In genomic region chr11:14641801-14642200, GRCh38 we compare ENCODE assay signal across 22 cellular contexts. TPM values are rescaled to one million over a fixed set of nuclear protein-coding genes. Genes with fewer than 3 reads are reported as not detected.
A peak's percentile ranks its signal among the peaks of the same experiment; 100 is the strongest.
DNase-seq lines count a peak whose midpoint lies in the region; ATAC-seq and TF ChIP-seq lines count a peak whose summit lies in the region.
"Had no signal": no experiment of that assay in that cellular context is flagged by ENCODE, and none has a peak within 500 bp of the region (broad histone marks: within the 10 kb centered on the region; RNA-seq: fewer than 3 reads in every experiment).

No MANE protein-coding gene starts in this region.

- H3K27me3 ChIP-seq in sigmoid colon: no peaks in the 10 kb centered on the region
- H3K27me3 ChIP-seq: colonic mucosa, pancreas had no signal

- H3K27me3 Mint-ChIP-seq in activated T-cell treated with anti-CD3 and anti-CD28 coated beads, Interleukin-2, amount 50 U/mL, for 72 hours (ENCODE audit: low read depth): no peaks in the 10 kb centered on the region
- H3K27me3 Mint-ChIP-seq in brain: peaks cover 12% of the 10 kb centered on the region

- no peak for ATAC-seq in activated T-cell treated with anti-CD3 and anti-CD28 coated beads, Interleukin-2, amount 50 U/mL, for 72 hours (replicated peaks in 1 of 2)
- no peak for ATAC-seq in esophagus mucosa
- ATAC-seq: foreskin keratinocyte, GM12878, pancreas had no signal

- H3K4me1 ChIP-seq in sigmoid colon: peaks cover 0 to 62% (median 50%) of the 10 kb centered on the region in 4 donors
- H3K4me1 ChIP-seq: colonic mucosa, foreskin keratinocyte had no signal

- DNase-seq in activated T-cell treated with anti-CD3 and anti-CD28 coated beads, Interleukin-2, amount 50 U/mL, for 72 hours: no peak
- no peak for DNase-seq in activated T-cell treated with anti-CD3 and anti-CD28 coated beads for 4 hours
- no peak for DNase-seq in NB4 (ENCODE audit: low read depth)
- no peak for DNase-seq in sigmoid colon
- no peak for DNase-seq in AG20443 (ENCODE audit: low spot score)
- DNase-seq in Ammon's horn (ENCODE audit: low spot score): no peak
- DNase-seq: activated CD4-positive, CD25-positive, alpha-beta regulatory T cell treated with anti-CD3 and anti-CD28 coated beads, Interleukin-2, amount 50 U/mL, for 72 hours; Calu3; colonic mucosa; foreskin keratinocyte; HFFc6; MM.1S; NCI-H187 treated with DMSO at 0.1 percent for 48 hours; NCI-H446 treated with DMSO at 0.1 percent for 48 hours; pancreas; SHP77; stimulated activated CD4-positive, alpha-beta T cell treated with anti-CD3 and anti-CD28 coated beads, Interleukin-4, amount 100 ng/mL, for 24 hours had no signal

- peak overlapping the region; percentile 87 to 89 for H3K4me3 Mint-ChIP-seq in activated T-cell treated with anti-CD3 and anti-CD28 coated beads, Interleukin-2, amount 50 U/mL, for 72 hours
- peak overlapping the region in 4 of 5 experiments; percentile 14 to 56 (median 26) for H3K4me3 Mint-ChIP-seq in brain
- H3K4me3 Mint-ChIP-seq: HFFc6 had no signal

- H3K36me3 Mint-ChIP-seq in activated T-cell treated with anti-CD3 and anti-CD28 coated beads, Interleukin-2, amount 50 U/mL, for 72 hours (ENCODE audit: insufficient read depth in 2 of 2): peaks cover 19 to 32% of the 10 kb centered on the region in 2 donors
- H3K36me3 Mint-ChIP-seq in brain: no peaks in the 10 kb centered on the region

- intact Hi-C loops in sigmoid colon (cut with DNase I): loop anchor here (5.0 kb wide), 4 partner anchors 120 to 266 kb away; partner anchors contain the start of genes CYP2R1 and PSMA1

- H3K4me3 ChIP-seq in NB4 (ENCODE audit: low read depth, low read length): peak overlapping the region; percentile 75
- no peak overlapping the region for H3K4me3 ChIP-seq in sigmoid colon
- H3K4me3 ChIP-seq: colonic mucosa, GM12878, pancreas, skin epidermis had no signal

- 29 to 76% methylated on average over 4 of the region's 4 CpGs for WGBS in sigmoid colon, 2 donors

- no peak overlapping the region for H3K27ac Mint-ChIP-seq in activated T-cell treated with anti-CD3 and anti-CD28 coated beads, Interleukin-2, amount 50 U/mL, for 72 hours
- no peak overlapping the region for H3K27ac Mint-ChIP-seq in brain
- H3K27ac Mint-ChIP-seq: HFFc6 had no signal

- H3K9me3 Mint-ChIP-seq in activated T-cell treated with anti-CD3 and anti-CD28 coated beads, Interleukin-2, amount 50 U/mL, for 72 hours: peaks cover 0 to 2% of the 10 kb centered on the region in 2 donors
- no peaks in the 10 kb centered on the region for H3K9me3 Mint-ChIP-seq in brain
- H3K9me3 Mint-ChIP-seq: HFFc6 had no signal

- TF ChIP-seq CTCF in NB4 (IDR thresholded peaks at IDR 0.05; ENCODE audit: low read depth, low read length) (no peak), brain (conservative IDR thresholded peaks at IDR 0.05) (no peak), sigmoid colon (IDR thresholded peaks at IDR 0.05) (no peak)

- peak overlapping the region; percentile 88 to 98 (median 96) for H3K27ac ChIP-seq in sigmoid colon
- H3K27ac ChIP-seq: colonic mucosa, foreskin keratinocyte, pancreas, skin epidermis had no signal

- H3K9me3 ChIP-seq in sigmoid colon: no peaks in the 10 kb centered on the region
- H3K9me3 ChIP-seq: colonic mucosa, pancreas, thoracic aorta had no signal

- TF ChIP-seq POLR2A in NB4 (IDR thresholded peaks at IDR 0.05; ENCODE audit: extremely low read depth, insufficient read length) (no peak), sigmoid colon (IDR thresholded peaks at IDR 0.05) (no peak)

- H3K36me3 ChIP-seq in sigmoid colon: no peaks in the 10 kb centered on the region
- H3K36me3 ChIP-seq: colonic mucosa, pancreas, thoracic aorta had no signal

- no peak for TF ChIP-seq EP300 in sigmoid colon (IDR thresholded peaks at IDR 0.05)

- H3K4me1 Mint-ChIP-seq in activated T-cell treated with anti-CD3 and anti-CD28 coated beads, Interleukin-2, amount 50 U/mL, for 72 hours (ENCODE audit: low read depth): peaks cover 53% of the 10 kb centered on the region
- peaks cover 36% of the 10 kb centered on the region for H3K4me1 Mint-ChIP-seq in brain

RNA-seq across cellular contexts. Expression of gene PDE3B, which starts 1.8 kb away (rescaled TPM):
- total RNA-seq in activated T-cell treated with anti-CD3 and anti-CD28 coated beads, Interleukin-2, amount 50 U/mL, for 72 hours: 10 to 100 TPM; 79.2 to 92.1 TPM
- 0.48 TPM for polyA plus RNA-seq in brain (ENCODE audit: insufficient read depth, low read depth, low replicate concordance)
- 100 to 1,000 TPM in 2 of 4 donors, 10 to 100 TPM in 2; 78.3 to 132 (median 93.4) TPM for total RNA-seq in sigmoid colon
- 10 to 100 TPM in 1 of 3 donors, 1 to 10 TPM in 2; 1.2 to 13.5 (median 2.4) TPM for polyA plus RNA-seq in sigmoid colon
- total RNA-seq in esophagus mucosa: 0.44 TPM

Comparison
In these comparisons a context has a peak if more than half of its experiments do, and no peak if none do; other contexts are left out.
1. RNA of gene PDE3B, which starts 1.8 kb away (total RNA-seq): 78.3 to 132 TPM in sigmoid colon and 79.2 to 92.1 TPM in activated T-cell treated with anti-CD3 and anti-CD28 coated beads, Interleukin-2, amount 50 U/mL, for 72 hours; 0.44 TPM in esophagus mucosa (single experiment); every median in the first group is over 10 times any median in the second.